ENCODE assay signal across 4 cellular contexts in genomic region chr7:91440198-91440597, GRCh38.
DNase-seq lines count a peak whose midpoint lies in the region; ATAC-seq, FAIRE-seq and TF ChIP-seq lines count a peak whose summit lies in the region.
"Not testable (repeated sequence)": the region's sequence is repeated elsewhere in the genome, so short reads cannot be mapped to it uniquely, and the experiment has no call there.

No MANE protein-coding gene starts in this region.

- TF ChIP-seq EP300 in K562 (IDR thresholded peaks at IDR 0.05; ENCODE audit: low read length), result not testable (repeated sequence)

- intact Hi-C loops in activated CD4-positive, alpha-beta T cell treated with anti-CD3 and anti-CD28 coated beads, Interleukin-2, amount 10 ng/mL, durations not matched to agents 24 days and 14 days (cut with micrococcal nuclease); K562 (cut with micrococcal nuclease): not testable (repeated sequence)

- not testable (repeated sequence) for H3K9me3 ChIP-seq in HEK293 (ENCODE audit: control insufficient read depth, insufficient read depth, low read depth, low read length); K562 (replicated peaks; ENCODE audit: control insufficient read depth, insufficient read depth, low read depth, low read length)

- not testable (repeated sequence) for TF ChIP-seq POLR2A in K562 (conservative IDR thresholded peaks at IDR 0.05)

- not testable (repeated sequence) for BruUV-seq in K562 (replicated peaks; lab: Mats Ljungman, UMichigan)

- not testable (repeated sequence) for H3K9me1 ChIP-seq in K562 (ENCODE audit: control insufficient read depth, insufficient read depth, low read length)

- H4K20me1 ChIP-seq in K562 (replicated peaks; ENCODE audit: control insufficient read depth, insufficient read depth, low read length), result not testable (repeated sequence)

- TF ChIP-seq RAD21 in K562 (CRISPR knock-in tag; conservative IDR thresholded peaks at IDR 0.05 in 1 of 2, IDR thresholded peaks at IDR 0.05 in 1 of 2), result not testable (repeated sequence)

- not testable (repeated sequence) for TF ChIP-seq CTCF in HEK293 (tag by site-specific recombination; IDR thresholded peaks at IDR 0.05); K562 (IDR thresholded peaks at IDR 0.05 in 2 of 3, conservative IDR thresholded peaks at IDR 0.05 in 1 of 3; ENCODE audit: insufficient read depth in 2 of 3, low read depth in 1 of 3, low read length in 3 of 3); foreskin keratinocyte (conservative IDR thresholded peaks at IDR 0.05)

- DNase-seq in activated CD4-positive, alpha-beta T cell treated with anti-CD3 and anti-CD28 coated beads, Interleukin-2, amount 10 ng/mL, durations not matched to agents 24 days and 14 days, result peak; percentile 15
- DNase-seq in K562 (ENCODE audit: extremely low read depth in 1 of 4, low spot score in 3 of 4); foreskin keratinocyte: not testable (repeated sequence)

- POLR2A ChIA-PET in HEK293 (lab: Yijun Ruan, JAX); K562 (lab: Yijun Ruan, JAX): not testable (repeated sequence)

- not testable (repeated sequence) for H3K4me3 ChIP-seq in HEK293 (ENCODE audit: low read depth, low read length); K562

- not testable (repeated sequence) for H3K27me3 Mint-ChIP-seq in activated CD4-positive, alpha-beta T cell treated with anti-CD3 and anti-CD28 coated beads, Interleukin-2, amount 10 ng/mL, durations not matched to agents 24 days and 14 days

- H3K79me2 ChIP-seq in K562 (ENCODE audit: control insufficient read depth, insufficient read depth, low read length), result not testable (repeated sequence)

- H3K9me3 Mint-ChIP-seq in activated CD4-positive, alpha-beta T cell treated with anti-CD3 and anti-CD28 coated beads, Interleukin-2, amount 10 ng/mL, durations not matched to agents 24 days and 14 days, result peaks cover 26% of the 10 kb centered on the region

- not testable (repeated sequence) for H3K4me1 ChIP-seq in HEK293 (ENCODE audit: control insufficient read depth, insufficient read depth, low read length); K562 (replicated peaks in 1 of 2; ENCODE audit: control insufficient read depth in 2 of 2, insufficient read depth in 2 of 2, low read length in 2 of 2); foreskin keratinocyte

- not testable (repeated sequence) for H3K36me3 ChIP-seq in HEK293 (ENCODE audit: control insufficient read depth in 2 of 2, insufficient read depth in 1 of 2, low read length in 2 of 2); K562 (ENCODE audit: control insufficient read depth, insufficient read depth, low read length)

- WGBS in K562 (ENCODE audit: insufficient coverage, low coverage, missing lambda C conversion rate), result 0% methylated on average over 1 of the region's 1 CpG

- not testable (repeated sequence) for H3K4me3 Mint-ChIP-seq in activated CD4-positive, alpha-beta T cell treated with anti-CD3 and anti-CD28 coated beads, Interleukin-2, amount 10 ng/mL, durations not matched to agents 24 days and 14 days

- CTCF ChIA-PET in HEK293 (lab: Yijun Ruan, JAX); K562 (lab: Yijun Ruan, JAX; ENCODE audit: low intra/inter-chr PET ratio): not testable (repeated sequence)

- not testable (repeated sequence) for ATAC-seq in K562
- ATAC-seq in foreskin keratinocyte, result peak; percentile 15

- not testable (repeated sequence) for H3K27ac Mint-ChIP-seq in activated CD4-positive, alpha-beta T cell treated with anti-CD3 and anti-CD28 coated beads, Interleukin-2, amount 10 ng/mL, durations not matched to agents 24 days and 14 days

- not testable (repeated sequence) for H3K27me3 ChIP-seq in K562 (ENCODE audit: control insufficient read depth in 2 of 2, insufficient read depth in 2 of 2, low read length in 2 of 2); foreskin keratinocyte

- H3K9ac ChIP-seq in K562 (ENCODE audit: insufficient read depth in 1 of 2, low read depth in 2 of 2, low read length in 2 of 2), result not testable (repeated sequence)

- in situ Hi-C loops in K562 (cut with MboI), result not testable (repeated sequence)

- not testable (repeated sequence) for H3K4me1 Mint-ChIP-seq in activated CD4-positive, alpha-beta T cell treated with anti-CD3 and anti-CD28 coated beads, Interleukin-2, amount 10 ng/mL, durations not matched to agents 24 days and 14 days

- FAIRE-seq in K562 (lab: Jason Lieb, UNC), result not testable (repeated sequence)

- H2AFZ ChIP-seq in K562 (ENCODE audit: low read depth, low read length), result not testable (repeated sequence)

- not testable (repeated sequence) for H3K36me3 Mint-ChIP-seq in activated CD4-positive, alpha-beta T cell treated with anti-CD3 and anti-CD28 coated beads, Interleukin-2, amount 10 ng/mL, durations not matched to agents 24 days and 14 days (ENCODE audit: low read depth)

- not testable (repeated sequence) for H3K4me2 ChIP-seq in K562 (ENCODE audit: insufficient read depth, low read length)

- H3K27ac ChIP-seq in HEK293 (ENCODE audit: extremely low read depth, low read depth, low read length); K562 (ENCODE audit: extremely low read depth, low read depth, low read length); foreskin keratinocyte: not testable (repeated sequence)

TF ChIP-seq in HEK293, 187 proteins besides CTCF, POLR2A, EP300 and RAD21:
- TF ChIP-seq ZNF707 (tag by site-specific recombination; IDR thresholded peaks at IDR 0.05), result peak; percentile 77
TF ChIP-seq in HEK293: peak in this region for 1; not testable (repeated sequence) for 186.

TF ChIP-seq in K562, 482 proteins besides CTCF, POLR2A, EP300 and RAD21:
- TF ChIP-seq ZNF707 (CRISPR knock-in tag; conservative IDR thresholded peaks at IDR 0.05), result peak; percentile 94
